1 cellular context compared by ENCODE assay signal in genomic region chr5:72498284-72498683, GRCh38.
TF ChIP-seq lines count a peak whose summit lies in the region.

No MANE protein-coding gene starts in this region.

TF ChIP-seq in GM23338, 12 proteins besides CTCF, POLR2A, EP300 and RAD21 (continued from another document):
- TF ChIP-seq ZNF462 (CRISPR knock-in tag; IDR thresholded peaks at IDR 0.05) = no peak
- TF ChIP-seq REST (IDR thresholded peaks at IDR 0.05; ENCODE audit: unreplicated experiment) = no peak
- TF ChIP-seq ZNF331 (CRISPR knock-in tag; IDR thresholded peaks at IDR 0.05; ENCODE audit: low read depth) = no peak
- no peak for TF ChIP-seq POLR2AphosphoS5 (IDR thresholded peaks at IDR 0.05; ENCODE audit: low read depth)
- no peak for TF ChIP-seq JUNB (IDR thresholded peaks at IDR 0.05; ENCODE audit: unreplicated experiment)
- no peak for TF ChIP-seq EZH2 (IDR thresholded peaks at IDR 0.05; ENCODE audit: low read depth, unreplicated experiment)
- no peak for TF ChIP-seq STAT1 (IDR thresholded peaks at IDR 0.05; ENCODE audit: unreplicated experiment)
- TF ChIP-seq NANOG (IDR thresholded peaks at IDR 0.05; ENCODE audit: borderline replicate concordance) = no peak
